In the genomic region with DNA sequence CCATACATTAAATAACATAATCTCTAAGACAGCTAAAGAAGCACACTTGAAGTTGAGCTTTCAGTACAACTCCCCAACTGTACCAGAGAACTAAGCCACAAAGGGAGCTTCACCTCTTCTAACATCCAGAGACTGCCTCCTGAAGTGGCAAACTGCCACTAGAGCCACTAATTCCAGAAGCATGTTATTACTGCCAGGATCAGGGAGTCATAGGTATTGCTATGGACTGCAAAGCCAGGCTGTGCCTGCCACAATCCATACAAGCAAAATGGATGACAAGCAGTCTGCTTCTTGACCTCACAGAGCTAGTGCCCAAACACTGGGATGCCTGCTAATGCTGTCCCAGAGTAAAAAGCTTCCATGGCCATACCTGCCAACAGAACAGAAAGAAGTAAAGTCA, we compare ENCODE assay signal across 22 cellular contexts.
"Had no signal": no experiment of that assay in that cellular context is flagged by ENCODE, and none has a peak within 500 bp of the region (broad histone marks: within the 10 kb centered on the region; RNA-seq: fewer than 3 reads in every experiment).

No MANE protein-coding gene starts in this region.

- H3K4me3 ChIP-seq: body of pancreas, colonic mucosa, prostate gland, stomach, upper lobe of left lung had no signal

- H3K4me3 Mint-ChIP-seq: activated CD8-positive, alpha-beta T cell treated with anti-CD3 and anti-CD28 coated beads for 36 hours; activated naive CD8-positive, alpha-beta T cell treated with anti-CD3 and anti-CD28 coated beads for 36 hours; activated T-helper 17 cell treated with anti-CD3 and anti-CD28 coated beads, Interleukin-2, amount 50 U/mL, for 72 hours; naive thymus-derived CD8-positive, alpha-beta T cell; stimulated activated effector memory CD8-positive, alpha-beta T cell treated with anti-CD3 and anti-CD28 coated beads, Interleukin-12 subunit alpha, Interleukin-12 subunit beta, amount 100 ng/mL, for 72 hours had no signal

- H3K36me3 Mint-ChIP-seq: activated naive CD8-positive, alpha-beta T cell treated with anti-CD3 and anti-CD28 coated beads for 36 hours; stimulated activated effector memory CD8-positive, alpha-beta T cell treated with anti-CD3 and anti-CD28 coated beads, Interleukin-12 subunit alpha, Interleukin-12 subunit beta, amount 100 ng/mL, for 72 hours had no signal

- H3K9me3 ChIP-seq: body of pancreas, colonic mucosa, prostate gland had no signal

- ATAC-seq: activated CD8-positive, alpha-beta T cell treated with anti-CD3 and anti-CD28 coated beads for 36 hours; activated T-helper 17 cell treated with anti-CD3 and anti-CD28 coated beads, Interleukin-2, amount 50 U/mL, for 72 hours; body of pancreas; naive thymus-derived CD8-positive, alpha-beta T cell; sciatic nerve; stimulated activated effector memory CD8-positive, alpha-beta T cell treated with anti-CD3 and anti-CD28 coated beads, Interleukin-12 subunit alpha, Interleukin-12 subunit beta, amount 100 ng/mL, for 72 hours had no signal

- H3K4me1 ChIP-seq: colonic mucosa, prostate gland, upper lobe of left lung had no signal

- DNase-seq: activated CD4-positive, alpha-beta T cell treated with anti-CD3 and anti-CD28 coated beads for 48 hours; activated CD4-positive, CD25-positive, alpha-beta regulatory T cell; activated CD8-positive, alpha-beta T cell treated with anti-CD3 and anti-CD28 coated beads for 36 hours; activated naive CD4-positive, alpha-beta T cell; activated naive CD8-positive, alpha-beta T cell treated with anti-CD3 and anti-CD28 coated beads for 36 hours; activated T-cell treated with anti-CD3 and anti-CD28 coated beads, Interleukin-2, amount 50 U/mL, for 1 hour; amniotic stem cell; body of pancreas; central memory CD4-positive, alpha-beta T cell; colonic mucosa; head of caudate nucleus; kidney; mesenchymal stem cell; naive thymus-derived CD8-positive, alpha-beta T cell; stimulated activated CD4-positive, alpha-beta T cell treated with anti-CD3 and anti-CD28 coated beads, Interleukin-4, amount 100 ng/mL, for 24 hours; stomach; T-helper 9 cell; upper lobe of left lung had no signal

- H3K27me3 ChIP-seq: body of pancreas, colonic mucosa, stomach, upper lobe of left lung had no signal

- H3K27ac ChIP-seq: body of pancreas, colonic mucosa, prostate gland, stomach, upper lobe of left lung had no signal

- H3K36me3 ChIP-seq: colonic mucosa, prostate gland, upper lobe of left lung had no signal

- H3K4me1 Mint-ChIP-seq: activated naive CD8-positive, alpha-beta T cell treated with anti-CD3 and anti-CD28 coated beads for 36 hours; activated T-helper 17 cell treated with anti-CD3 and anti-CD28 coated beads, Interleukin-2, amount 50 U/mL, for 72 hours; naive thymus-derived CD8-positive, alpha-beta T cell; stimulated activated effector memory CD8-positive, alpha-beta T cell treated with anti-CD3 and anti-CD28 coated beads, Interleukin-12 subunit alpha, Interleukin-12 subunit beta, amount 100 ng/mL, for 72 hours had no signal

- H3K27ac Mint-ChIP-seq: activated CD8-positive, alpha-beta T cell treated with anti-CD3 and anti-CD28 coated beads for 36 hours; activated naive CD8-positive, alpha-beta T cell treated with anti-CD3 and anti-CD28 coated beads for 36 hours; activated T-helper 17 cell treated with anti-CD3 and anti-CD28 coated beads, Interleukin-2, amount 50 U/mL, for 72 hours; naive thymus-derived CD8-positive, alpha-beta T cell; stimulated activated effector memory CD8-positive, alpha-beta T cell treated with anti-CD3 and anti-CD28 coated beads, Interleukin-12 subunit alpha, Interleukin-12 subunit beta, amount 100 ng/mL, for 72 hours had no signal
